In the genomic region with DNA sequence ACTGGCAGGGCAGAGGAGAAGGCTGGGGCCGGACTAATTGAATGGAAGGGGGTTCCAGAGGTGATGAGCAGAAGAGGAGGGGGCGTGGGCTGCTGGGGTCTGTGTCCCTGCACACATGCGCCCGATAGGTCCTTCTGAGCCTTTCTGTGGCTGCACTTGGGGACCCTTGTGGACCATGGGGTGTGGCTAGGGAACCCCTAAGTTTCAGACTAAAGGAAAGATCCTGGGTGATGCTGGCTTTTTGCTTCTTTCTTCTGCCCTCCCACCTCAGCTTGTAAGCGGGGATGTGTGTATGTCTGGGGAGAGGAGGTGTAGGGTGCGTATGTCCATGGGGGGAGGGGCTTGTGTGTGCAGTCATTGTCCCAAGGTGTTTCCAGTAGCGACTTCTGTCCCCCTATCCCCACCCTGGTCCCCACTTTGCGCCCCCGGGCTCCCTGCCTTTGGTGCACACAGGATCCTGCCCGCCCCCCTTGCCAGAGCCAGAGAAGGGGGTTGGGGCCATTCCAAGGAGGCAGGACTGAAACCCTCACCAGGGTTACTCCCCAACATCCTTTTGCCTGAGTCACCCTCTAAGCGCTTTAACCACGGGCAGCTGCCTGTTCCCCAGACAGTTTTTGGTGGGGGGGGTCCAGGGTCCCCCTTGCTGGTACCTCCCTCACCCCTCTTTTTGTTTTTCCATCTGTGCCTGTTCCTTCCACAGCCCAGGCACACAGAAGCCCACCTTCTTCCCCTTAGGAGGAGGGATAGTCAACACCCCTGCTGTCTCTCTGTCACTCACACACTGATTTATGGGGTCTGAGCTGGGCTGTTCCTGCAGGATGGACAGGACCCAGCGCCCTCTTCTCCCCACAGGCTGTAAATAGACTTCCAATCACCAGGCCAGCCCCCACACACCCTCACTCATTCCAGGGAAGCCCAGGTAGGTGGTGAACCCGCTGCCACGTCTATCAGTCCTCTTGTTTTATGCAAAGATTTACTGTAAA, we compare ENCODE assay signal across 10 cellular contexts.
DNase-seq lines count a peak whose midpoint lies in the region; TF ChIP-seq lines count a peak whose summit lies in the region.
"Had no signal": no experiment of that assay in that cellular context is flagged by ENCODE, and none has a peak within 500 bp of the region (broad histone marks: within the 10 kb centered on the region; RNA-seq: fewer than 3 reads in every experiment).

No MANE protein-coding gene starts in this region.

- H3K27ac Mint-ChIP-seq in neural crest cell (ENCODE audit: unreplicated experiment): no peak overlapping the region

- no peaks in the 10 kb centered on the region for H3K9me3 ChIP-seq in fibroblast of lung (ENCODE audit: control insufficient read depth, insufficient read depth, low read depth, low read length)

- peaks cover 43% of the 10 kb centered on the region for H3K27me3 Mint-ChIP-seq in neural crest cell (ENCODE audit: low read depth)

- H4K20me1 ChIP-seq in fibroblast of lung (ENCODE audit: control insufficient read depth, extremely low read depth, insufficient read depth, low read length): no peaks in the 10 kb centered on the region

- no peak overlapping the region for H3K4me3 ChIP-seq in fibroblast of lung (replicated peaks in 1 of 4; ENCODE audit: control extremely low read depth in 1 of 4, insufficient read depth in 1 of 4, low read depth in 3 of 4, low read length in 4 of 4)

- H3K36me3 ChIP-seq in fibroblast of lung (ENCODE audit: control insufficient read depth, insufficient read depth, low read length): peaks cover 3% of the 10 kb centered on the region

- H3K4me1 ChIP-seq in fibroblast of lung (ENCODE audit: control insufficient read depth, extremely low read depth, insufficient read depth, low read length): peaks cover 17% of the 10 kb centered on the region

- H3K4me2 ChIP-seq in fibroblast of lung (ENCODE audit: extremely low read depth, insufficient read depth, low read length): peak overlapping the region; percentile 38

- DNase-seq in EL (peak; percentile 79), NCI-H2227 treated with DMSO at 0.1 percent for 48 hours (lab: John Stamatoyannopoulos, UW) (peak; percentile 26), fibroblast of lung (ENCODE audit: low read depth in 2 of 2) (peak; percentile 57 to 74), neural crest cell (ENCODE audit: low read depth, low spot score) (no peak), ureter (ENCODE audit: low spot score) (no peak), HuH-7.5 (ENCODE audit: low spot score) (no peak), activated gamma-delta T cell (lab: John Stamatoyannopoulos, UW) (no peak)
- DNase-seq in central memory CD4-positive, alpha-beta T cell: no peak
- DNase-seq: left cardiac atrium; stimulated activated CD4-positive, alpha-beta T cell treated with anti-CD3 and anti-CD28 coated beads, Interleukin-4, amount 100 ng/mL, for 4 hours had no signal

- no peak overlapping the region for H2AFZ ChIP-seq in fibroblast of lung (ENCODE audit: low read length)

- no peak for TF ChIP-seq CTCF in fibroblast of lung (conservative IDR thresholded peaks at IDR 0.05 in 1 of 2, IDR thresholded peaks at IDR 0.05 in 1 of 2; ENCODE audit: low read depth in 1 of 2, low read length in 2 of 2)
- TF ChIP-seq CTCF in neural crest cell (conservative IDR thresholded peaks at IDR 0.05): no peak

- H3K4me3 Mint-ChIP-seq in neural crest cell: peak overlapping the region; percentile 76

- H3K9ac ChIP-seq in fibroblast of lung (ENCODE audit: insufficient read depth, low read length): no peak overlapping the region

- no peaks in the 10 kb centered on the region for H3K36me3 Mint-ChIP-seq in neural crest cell (ENCODE audit: low read depth)

- no peaks in the 10 kb centered on the region for H3K27me3 ChIP-seq in fibroblast of lung (ENCODE audit: control insufficient read depth, insufficient read depth, low read length)

- peak overlapping the region; percentile 28 for H3K27ac ChIP-seq in fibroblast of lung (ENCODE audit: insufficient read depth, low read length)

- no peaks in the 10 kb centered on the region for H3K9me3 Mint-ChIP-seq in neural crest cell

- H3K79me2 ChIP-seq in fibroblast of lung (ENCODE audit: control insufficient read depth, insufficient read depth, low read length): no peaks in the 10 kb centered on the region

- H3K4me1 Mint-ChIP-seq in neural crest cell: peaks cover 34% of the 10 kb centered on the region

Comparison
In these comparisons a context has a peak if more than half of its experiments do, and no peak if none do; other contexts are left out.
1. DNase-seq: peak in EL (single experiment), NCI-H2227 treated with DMSO at 0.1 percent for 48 hours (single experiment) and fibroblast of lung (2 of 2); none in neural crest cell (single experiment), ureter (single experiment), HuH-7.5 (single experiment), central memory CD4-positive, alpha-beta T cell (single experiment) and activated gamma-delta T cell (single experiment).